ENCODE assay signal across 8 cellular contexts in the genomic region with DNA sequence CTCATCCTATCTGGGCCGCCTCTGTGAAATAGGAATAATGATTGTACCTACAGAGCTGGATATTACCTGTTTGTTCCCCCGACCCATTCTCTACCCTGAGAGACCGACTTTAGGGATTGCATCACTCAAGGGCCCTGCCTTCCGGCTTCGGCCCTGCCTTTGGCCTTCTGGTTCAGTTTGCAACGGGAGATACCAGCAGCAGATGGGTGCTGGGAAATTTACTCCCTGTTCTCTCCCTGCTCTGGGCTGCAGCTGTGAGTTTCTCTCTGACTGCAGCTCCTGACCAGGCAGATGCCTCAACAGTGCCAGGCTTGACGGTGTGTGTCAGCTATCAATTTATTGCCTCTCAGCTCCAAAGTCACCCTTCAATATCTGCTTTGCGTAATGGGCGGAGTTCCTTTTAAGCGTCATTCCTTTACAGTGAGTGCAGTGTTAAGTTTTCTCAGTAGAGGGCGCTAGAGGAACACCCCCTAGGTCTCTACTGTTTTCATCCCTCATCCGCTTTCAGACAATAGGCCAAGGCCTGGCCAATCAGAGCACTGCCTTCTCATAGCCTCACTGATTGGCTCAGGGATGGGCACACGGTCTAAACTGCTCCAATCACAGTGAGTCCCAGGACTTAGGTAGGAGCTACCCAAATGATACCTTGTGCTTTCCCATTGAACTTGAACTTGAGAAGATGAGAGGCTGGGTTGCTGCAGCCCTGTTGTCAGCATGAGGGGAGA. TPM values are rescaled to one million over a fixed set of nuclear protein-coding genes. Genes with fewer than 3 reads are reported as not detected.
DNase-seq lines count a peak whose midpoint lies in the region; ATAC-seq and TF ChIP-seq lines count a peak whose summit lies in the region.

No MANE protein-coding gene starts in this region.

- H3K36me3 ChIP-seq in prostate gland, result no peaks in the 10 kb centered on the region

- no peaks in the 10 kb centered on the region for H3K36me3 Mint-ChIP-seq in activated B cell treated with CpG ODN at 0.5 μM for 24 hours (ENCODE audit: low read depth)

- no peak overlapping the region for H3K4me3 ChIP-seq in prostate gland

- no peak for DNase-seq in activated CD4-positive, CD25-positive, alpha-beta regulatory T cell (lab: John Stamatoyannopoulos, UW)
- peak; percentile 69 for DNase-seq in NCI-H226
- DNase-seq in activated B cell treated with CpG ODN at 0.5 μM for 24 hours, result no peak
- DNase-seq in foreskin melanocyte, result peak; percentile 50
- DNase-seq in prostate gland (ENCODE audit: low spot score), result peak; percentile 18
- no peak for DNase-seq in NCI-H510A (lab: John Stamatoyannopoulos, UW)

- CTCF ChIA-PET in activated B cell treated with CpG ODN at 0.5 μM for 24 hours (lab: Charles Lee), result interaction anchor here (0.7 to 2.5 kb wide), 6 partner anchors 9 to 602 kb away, joined by 3 to 9 read pairs (median 6); a partner anchor contains a TSS

- no peak overlapping the region for H3K27ac Mint-ChIP-seq in activated B cell treated with CpG ODN at 0.5 μM for 24 hours

- intact Hi-C loops in activated B cell treated with CpG ODN at 0.5 μM for 24 hours (cut with micrococcal nuclease) (no loop called here), prostate gland (cut with DNase I) (no loop called here)

- TF ChIP-seq POLR2A in prostate gland (IDR thresholded peaks at IDR 0.05), result no peak

- no peak for TF ChIP-seq CTCF in activated B cell treated with CpG ODN at 0.5 μM for 24 hours (IDR thresholded peaks at IDR 0.05)
- peak in 3 of 4 experiments; percentile 35 to 55 (median 49) for TF ChIP-seq CTCF in prostate gland (IDR thresholded peaks at IDR 0.05)

- POLR2A ChIA-PET in activated B cell treated with CpG ODN at 0.5 μM for 24 hours (lab: Charles Lee), result no interaction called here

- WGBS in prostate gland, result 50% methylated on average over 13 of the region's 13 CpGs

- H3K27me3 Mint-ChIP-seq in activated B cell treated with CpG ODN at 0.5 μM for 24 hours, result peaks cover 4% of the 10 kb centered on the region

- H3K4me1 ChIP-seq in prostate gland (replicated peaks), result no peaks in the 10 kb centered on the region

- ATAC-seq in activated CD4-positive, CD25-positive, alpha-beta regulatory T cell treated with anti-CD3 and anti-CD28 coated beads, Interleukin-2, amount 50 U/mL, for 24 hours, result peak; percentile 83 to 89
- ATAC-seq in HG03039 (IDR thresholded peaks at IDR 0.05; ENCODE audit: unreplicated experiment) (peak; percentile 79), activated B cell treated with CpG ODN at 0.5 μM for 24 hours (ENCODE audit: low read depth) (peak; percentile 58)

- no peaks in the 10 kb centered on the region for H3K9me3 ChIP-seq in prostate gland

- H3K27ac ChIP-seq in prostate gland, result no peak overlapping the region

- no peak overlapping the region for H3K4me3 Mint-ChIP-seq in activated B cell treated with CpG ODN at 0.5 μM for 24 hours

- peaks cover 15% of the 10 kb centered on the region for H3K4me1 Mint-ChIP-seq in activated B cell treated with CpG ODN at 0.5 μM for 24 hours

- no peaks in the 10 kb centered on the region for H3K9me3 Mint-ChIP-seq in activated B cell treated with CpG ODN at 0.5 μM for 24 hours

- no peaks in the 10 kb centered on the region for H3K27me3 ChIP-seq in prostate gland (replicated peaks; ENCODE audit: insufficient read depth)

RNA-seq across cellular contexts. Expression of a gene that starts 30.0 kb away (rescaled TPM):
- total RNA-seq in activated B cell treated with CpG ODN at 0.5 μM for 24 hours (7.2 and 7.4 TPM in 2 replicates), prostate gland (10 to 100 TPM in 1 of 2 donors, 1 to 10 TPM in 1; 6.8 to 57.9 TPM)

RNA-seq across cellular contexts. Expression of a gene that starts 34.3 kb away (rescaled TPM):
- total RNA-seq in activated B cell treated with CpG ODN at 0.5 μM for 24 hours (7.5 and 8.1 TPM in 2 replicates), prostate gland (1 to 10 TPM; 6.6 to 7.9 TPM)

RNA-seq across cellular contexts. Expression of a gene that starts 34.6 kb away (rescaled TPM):
- total RNA-seq in activated B cell treated with CpG ODN at 0.5 μM for 24 hours (39.8 and 41.2 TPM in 2 replicates), prostate gland (10 to 100 TPM; 31.6 to 61.6 TPM)

Comparison
In these comparisons a context has a peak if more than half of its experiments do, and no peak if none do; other contexts are left out.
1. DNase-seq: peak in NCI-H226 (single experiment), foreskin melanocyte (single experiment) and prostate gland (single experiment); none in activated CD4-positive, CD25-positive, alpha-beta regulatory T cell (0 of 4), activated B cell treated with CpG ODN at 0.5 μM for 24 hours (single experiment) and NCI-H510A (single experiment).
2. Peak in every context shown above with its lines, with median percentiles within 50 percentile points of each other: ATAC-seq.